Comparison of ENCODE assay signal across 9 cellular contexts in genomic region chr19:43524922-43525835, GRCh38. TPM values are rescaled to one million over a fixed set of nuclear protein-coding genes. Genes with fewer than 3 reads are reported as not detected.
DNase-seq lines count a peak whose midpoint lies in the region; ATAC-seq and TF ChIP-seq lines count a peak whose summit lies in the region.
"Had no signal": no experiment of that assay in that cellular context is flagged by ENCODE, and none has a peak within 500 bp of the region (broad histone marks: within the 10 kb centered on the region; RNA-seq: fewer than 3 reads in every experiment).

No MANE protein-coding gene starts in this region.

- no peaks in the 10 kb centered on the region for H3K9me2 ChIP-seq in Karpas-422 (replicated peaks; ENCODE audit: insufficient read depth, low read length)

- peaks cover 26% of the 10 kb centered on the region for H3K4me1 Mint-ChIP-seq in CD8-positive, alpha-beta T cell (ENCODE audit: low read depth)

- ATAC-seq in CD8-positive, alpha-beta T cell: peak; percentile 62
- peak; percentile 45 for ATAC-seq in HG02642 (IDR thresholded peaks at IDR 0.05; ENCODE audit: poor library complexity, unreplicated experiment)

- peak overlapping the region; percentile 93 for H3K4me3 ChIP-seq in CD8-positive, alpha-beta T cell (ENCODE audit: low read depth, low read length)
- H3K4me3 ChIP-seq in Karpas-422 (ENCODE audit: low read length): no peak overlapping the region

- CTCF ChIA-PET in CD8-positive, alpha-beta T cell (lab: Charles Lee): interaction anchor here (0.9 to 12.0 kb wide), 9 partner anchors 8 to 93 kb away, joined by 3 to 369 read pairs (median 6); partner anchors contain the start of genes IRGQ, LYPD3, ZNF575 and ZNF576

- H2AFZ ChIP-seq in Karpas-422 (ENCODE audit: low read length): no peak overlapping the region

- no peak overlapping the region for H3K9ac ChIP-seq in Karpas-422 (ENCODE audit: low read length)
- H3K9ac ChIP-seq: KMS-11 had no signal

- H3K36me3 ChIP-seq in CD8-positive, alpha-beta T cell (ENCODE audit: insufficient read depth, low read length): no peaks in the 10 kb centered on the region
- no peaks in the 10 kb centered on the region for H3K36me3 ChIP-seq in Karpas-422 (ENCODE audit: insufficient read depth, low read length)

- H3K4me1 ChIP-seq in CD8-positive, alpha-beta T cell (ENCODE audit: insufficient read depth, low read length): peaks cover 13% of the 10 kb centered on the region
- peaks cover 22% of the 10 kb centered on the region for H3K4me1 ChIP-seq in Karpas-422 (ENCODE audit: low read length)

- H3K4me3 Mint-ChIP-seq in CD8-positive, alpha-beta T cell: peak overlapping the region; percentile 94

- TF ChIP-seq CTCF in CD8-positive, alpha-beta T cell (IDR thresholded peaks at IDR 0.05): no peak

- peak in 4 of 7 experiments; percentile 21 to 63 (median 36) for DNase-seq in CD8-positive, alpha-beta T cell
- peak; percentile 21 for DNase-seq in T-helper 9 cell
- DNase-seq in ecto neural progenitor cell (ENCODE audit: low spot score): peak; percentile 50
- peak; percentile 38 to 45 for DNase-seq in lung microvascular endothelial cell (ENCODE audit: low read depth in 2 of 2)
- peak; percentile 17 for DNase-seq in stimulated activated naive CD4-positive, alpha-beta T cell treated with Interleukin-2 at 50 U/mL for 16 hours (lab: John Stamatoyannopoulos, UW)
- no peak for DNase-seq in NCI-H128 (lab: John Stamatoyannopoulos, UW; ENCODE audit: unreplicated experiment)
- DNase-seq in Karpas-422: no peak

- H3K27me3 Mint-ChIP-seq in CD8-positive, alpha-beta T cell (ENCODE audit: low read depth): no peaks in the 10 kb centered on the region

- H3K9me3 Mint-ChIP-seq in CD8-positive, alpha-beta T cell: no peaks in the 10 kb centered on the region

- intact Hi-C loops in CD8-positive, alpha-beta T cell (cut with DNase I, micrococcal nuclease): loop anchor here (1.0 to 5.0 kb wide), 2 partner anchors 8 to 323 kb away; partner anchors contain the start of gene ZNF575 (in 1 of the 2)

- POLR2A ChIA-PET in CD8-positive, alpha-beta T cell (lab: Charles Lee): interaction anchor here (0.6 to 2.4 kb wide), 10 partner anchors 16 to 99 kb away, joined by 3 to 10 read pairs (median 4); partner anchors contain the start of genes IRGQ and ZNF576

- H3K27ac Mint-ChIP-seq in CD8-positive, alpha-beta T cell: peak overlapping the region; percentile 73

- H3K27me3 ChIP-seq in CD8-positive, alpha-beta T cell (ENCODE audit: insufficient read depth, low read length): no peaks in the 10 kb centered on the region
- no peaks in the 10 kb centered on the region for H3K27me3 ChIP-seq in Karpas-422 (ENCODE audit: low read length)

- peak overlapping the region; percentile 25 for H3K27ac ChIP-seq in CD8-positive, alpha-beta T cell (ENCODE audit: low read depth, low read length)
- no peak overlapping the region for H3K27ac ChIP-seq in Karpas-422 (ENCODE audit: low read length)
- H3K27ac ChIP-seq: KMS-11 had no signal

- no peaks in the 10 kb centered on the region for H4K20me1 ChIP-seq in Karpas-422 (ENCODE audit: insufficient read depth, low read depth, low read length)

- no peaks in the 10 kb centered on the region for H3K9me3 ChIP-seq in CD8-positive, alpha-beta T cell (ENCODE audit: low read length)
- no peaks in the 10 kb centered on the region for H3K9me3 ChIP-seq in Karpas-422 (ENCODE audit: low read length)

- H3K4me2 ChIP-seq in Karpas-422 (ENCODE audit: low read depth, low read length, poor library complexity, severe bottlenecking): no peak overlapping the region
- H3K4me2 ChIP-seq: KMS-11 had no signal

- H3K36me3 Mint-ChIP-seq in CD8-positive, alpha-beta T cell: peaks cover 6% of the 10 kb centered on the region

- no peaks in the 10 kb centered on the region for H3K79me2 ChIP-seq in Karpas-422 (ENCODE audit: low read length)

RNA-seq across cellular contexts. Expression of gene ETHE1, which starts 1.8 kb away (rescaled TPM):
- 10 to 100 TPM; 17.2 to 17.6 TPM for total RNA-seq in CD8-positive, alpha-beta T cell
- 106 and 137 TPM in 2 replicates for total RNA-seq in lung microvascular endothelial cell
- total RNA-seq in Karpas-422 (2014; rRNA removed; shearing (Covaris generic); ENCODE audit: low replicate concordance): 6.7 and 13.6 TPM in 2 replicates

RNA-seq across cellular contexts. Expression of gene ZNF575, which starts 7.8 kb away (rescaled TPM):
- total RNA-seq in CD8-positive, alpha-beta T cell: 1 to 10 TPM; 2.4 to 3.4 TPM
- total RNA-seq in lung microvascular endothelial cell: 0.20 and 0.22 TPM in 2 replicates
- total RNA-seq in Karpas-422 (2014; rRNA removed; shearing (Covaris generic); ENCODE audit: low replicate concordance): 0.34 TPM in 1 of 2 replicates, not detected in the other

RNA-seq across cellular contexts. Expression of gene PHLDB3, which starts 20.6 kb away (rescaled TPM):
- 100 to 1,000 TPM; 149 to 166 TPM for total RNA-seq in CD8-positive, alpha-beta T cell
- total RNA-seq in lung microvascular endothelial cell: 23.1 and 79.8 TPM in 2 replicates
- 5.6 and 9.9 TPM in 2 replicates for total RNA-seq in Karpas-422 (2014; rRNA removed; shearing (Covaris generic); ENCODE audit: low replicate concordance)

RNA-seq across cellular contexts. Expression of gene XRCC1, which starts 50.1 kb away (rescaled TPM):
- 10 to 100 TPM; 19.8 to 20.7 TPM for total RNA-seq in CD8-positive, alpha-beta T cell
- total RNA-seq in lung microvascular endothelial cell: 10.7 and 14.6 TPM in 2 replicates
- total RNA-seq in Karpas-422 (2014; rRNA removed; shearing (Covaris generic); ENCODE audit: low replicate concordance): 40.6 and 70.1 TPM in 2 replicates

RNA-seq across cellular contexts. Expression of gene PINLYP, which starts 50.4 kb away (rescaled TPM):
- 1 to 10 TPM; 1.1 TPM for total RNA-seq in CD8-positive, alpha-beta T cell
- total RNA-seq in lung microvascular endothelial cell: 1.1 and 4.6 TPM in 2 replicates
- total RNA-seq in Karpas-422 (2014; rRNA removed; shearing (Covaris generic); ENCODE audit: low replicate concordance): 3.6 TPM in 1 of 2 replicates, not detected in the other

Comparison
In these comparisons a context has a peak if more than half of its experiments do, and no peak if none do; other contexts are left out.
1. DNase-seq: peak in CD8-positive, alpha-beta T cell (4 of 7), T-helper 9 cell (single experiment), ecto neural progenitor cell (single experiment), lung microvascular endothelial cell (2 of 2) and stimulated activated naive CD4-positive, alpha-beta T cell treated with Interleukin-2 at 50 U/mL for 16 hours (single experiment); none in NCI-H128 (single experiment) and Karpas-422 (single experiment).